In the genomic region with DNA sequence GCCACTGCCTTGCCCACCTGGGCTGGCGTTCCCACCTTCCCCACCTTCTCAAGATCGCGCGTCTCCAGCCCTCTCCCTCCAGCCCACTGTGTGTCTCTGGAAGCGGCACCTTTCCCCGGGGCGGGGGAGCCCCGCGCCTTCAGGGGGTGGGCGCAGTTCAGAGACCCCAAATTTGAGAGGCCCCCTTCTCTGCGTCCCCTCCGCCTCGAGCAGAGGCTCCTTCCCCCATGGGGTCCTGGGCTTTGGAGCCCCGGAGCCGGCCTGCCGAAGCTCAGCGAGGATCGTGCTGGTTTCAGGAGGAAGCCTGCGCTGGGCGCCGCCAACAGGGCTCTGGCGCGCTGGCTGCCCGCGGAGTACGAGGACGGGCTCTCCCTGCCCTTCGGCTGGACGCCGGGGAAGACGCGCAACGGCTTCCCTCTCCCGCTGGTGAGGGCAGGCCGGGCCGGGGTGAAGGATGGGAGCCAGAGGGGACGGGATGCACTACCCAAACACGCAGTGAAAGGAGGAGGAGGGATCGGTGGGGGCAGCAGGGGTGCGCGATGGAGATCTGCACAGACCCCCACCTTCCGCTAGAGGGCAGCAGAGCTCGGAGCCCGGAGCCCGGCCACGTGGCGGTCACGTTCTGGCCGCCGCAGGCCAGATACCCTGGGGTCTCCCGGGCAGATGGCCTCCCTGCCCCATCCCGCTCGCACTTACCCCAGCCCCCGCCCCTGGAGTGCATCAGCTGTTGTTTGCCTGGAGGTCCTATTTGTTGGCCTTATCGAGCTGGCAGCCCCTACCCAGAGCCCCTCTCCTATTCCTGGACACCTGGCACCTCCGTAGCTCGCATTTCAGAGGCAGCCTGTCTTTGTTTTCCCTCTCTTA, we compare ENCODE assay signal across 9 cellular contexts. TPM values are rescaled to one million over a fixed set of nuclear protein-coding genes. Genes with fewer than 3 reads are reported as not detected.
DNase-seq lines count a peak whose midpoint lies in the region; ATAC-seq and TF ChIP-seq lines count a peak whose summit lies in the region.
"Had no signal": no experiment of that assay in that cellular context is flagged by ENCODE, and none has a peak within 500 bp of the region (broad histone marks: within the 10 kb centered on the region; RNA-seq: fewer than 3 reads in every experiment).

No MANE protein-coding gene starts in this region.

- intact Hi-C loops in HCT116 (cut with micrococcal nuclease) (loop anchor here (2.0 kb wide), 1 partner anchor 197 kb away; no protein-coding TSS in a partner anchor), left colon (cut with DNase I, micrococcal nuclease) (no loop called here)

- TF ChIP-seq CTCF in HCT116 (IDR thresholded peaks at IDR 0.05 in 2 of 3, conservative IDR thresholded peaks at IDR 0.05 in 1 of 3; ENCODE audit: borderline replicate concordance in 1 of 3, insufficient read depth in 1 of 3, low read depth in 2 of 3, low read length in 2 of 3) (peak; percentile 68 to 96 (median 92); a peak in 5 of 6 replicates), chondrocyte (IDR thresholded peaks at IDR 0.05) (peak; percentile 100)

- no peaks in the 10 kb centered on the region for H3K9me2 ChIP-seq in HCT116 (ENCODE audit: insufficient read depth)

- peak overlapping the region; percentile 85 for H2AFZ ChIP-seq in HCT116 (ENCODE audit: low read depth, low read length, poor library complexity, severe bottlenecking)

- no peaks in the 10 kb centered on the region; the same call in 1 of the 2 replicates for H3K27me3 ChIP-seq in HCT116 (ENCODE audit: insufficient read depth, low read length)

- no peaks in the 10 kb centered on the region for H3K79me2 ChIP-seq in HCT116 (ENCODE audit: insufficient read depth, low read length)

- TF ChIP-seq RAD21 in HCT116 (IDR thresholded peaks at IDR 0.05; ENCODE audit: low read depth) = peak; percentile 71

- H3K4me1 ChIP-seq in HCT116 (ENCODE audit: control insufficient read depth in 1 of 2, insufficient read depth in 2 of 2, low read length in 2 of 2) = peaks cover 0 to 6% of the 10 kb centered on the region in 2 experiments; a peak in 1 of 4 replicates

- H3K27me3 Mint-ChIP-seq in chondrocyte (ENCODE audit: low read depth) = peaks cover 47% of the 10 kb centered on the region

- DNase-seq in COR-L47 (lab: John Stamatoyannopoulos, UW) (peak; percentile 73), HCT116 (ENCODE audit: low read depth, low spot score) (peak; percentile 35), NCI-H2107 treated with DMSO at 0.1 percent for 48 hours (lab: John Stamatoyannopoulos, UW; ENCODE audit: unreplicated experiment) (peak; percentile 35), chondrocyte (ENCODE audit: low spot score) (peak; percentile 41), left colon (peak; percentile 35 to 63)
- peak; percentile 66 to 73 for DNase-seq in activated CD4-positive, alpha-beta T cell treated with anti-CD3 and anti-CD28 coated beads for 24 hours (ENCODE audit: low read depth in 2 of 2)
- peak; percentile 74 to 79 for DNase-seq in stimulated activated CD4-positive, alpha-beta T cell treated with anti-CD3 and anti-CD28 coated beads, Interleukin-1b, Interleukin-23, amount 100 ng/mL, for 4 hours (ENCODE audit: low read depth in 2 of 2)

- POLR2A ChIA-PET in HCT116 (lab: Charles Lee) = interaction anchor here (1.0 kb wide), 1 partner anchor 13 kb away, joined by 3 read pairs; no protein-coding TSS in a partner anchor

- peak; percentile 94 for ATAC-seq in HCT116
- peak; percentile 88 for ATAC-seq in left colon
- ATAC-seq in HG02884 (IDR thresholded peaks at IDR 0.05; ENCODE audit: unreplicated experiment) = no peak

- no peak overlapping the region for H3K27ac ChIP-seq in HCT116 (ENCODE audit: low read depth, low read length)

- peak overlapping the region; percentile 37 for H3K4me2 ChIP-seq in HCT116 (ENCODE audit: low read length)

- CTCF ChIA-PET in HCT116 (lab: Charles Lee) = interaction anchor here (0.7 to 1.9 kb wide), 12 partner anchors 8 to 197 kb away, joined by 3 to 12 read pairs (median 3); partner anchors contain the start of gene RNF43

- no peaks in the 10 kb centered on the region for H4K20me1 ChIP-seq in HCT116 (ENCODE audit: insufficient read depth)

- RAD21 ChIA-PET in HCT116 (lab: Charles Lee; ENCODE audit: low non-redundant PET in 1 of 2, low total read pairs in 2 of 2, uncharacterized antibody in 2 of 2, unreplicated experiment in 2 of 2) = interaction anchor here in 1 of 2 experiments (0.8 kb wide), 1 partner anchor 50 kb away, joined by 3 read pairs; no protein-coding TSS in a partner anchor

- H3K27ac Mint-ChIP-seq in chondrocyte (ENCODE audit: unreplicated experiment) = no peak overlapping the region

- no peaks in the 10 kb centered on the region for H3K9me3 ChIP-seq in HCT116 (ENCODE audit: control insufficient read depth in 1 of 2, insufficient read depth in 1 of 2, low read depth in 1 of 2, low read length in 2 of 2)

- no peak overlapping the region for H3K4me3 ChIP-seq in HCT116 (replicated peaks in 1 of 2; ENCODE audit: low read depth in 1 of 2, low read length in 2 of 2)

- TF ChIP-seq POLR2A in HCT116 (IDR thresholded peaks at IDR 0.05; ENCODE audit: borderline replicate concordance, extremely low read depth, insufficient read depth, insufficient read length) = no peak

- no peak overlapping the region for H3K9ac ChIP-seq in HCT116 (ENCODE audit: low read length)

- peak overlapping the region; percentile 71 for H3K4me3 Mint-ChIP-seq in chondrocyte (ENCODE audit: unreplicated experiment)

- H3K4me1 Mint-ChIP-seq in chondrocyte (ENCODE audit: low read depth) = peaks cover 4% of the 10 kb centered on the region

- BruUV-seq in HCT116 (replicated peaks; lab: Mats Ljungman, UMichigan) = no TSS peak

- H3K36me3 ChIP-seq in HCT116 (ENCODE audit: control insufficient read depth in 1 of 2, insufficient read depth in 2 of 2, low read length in 2 of 2) = no peaks in the 10 kb centered on the region

- no peaks in the 10 kb centered on the region for H3K36me3 Mint-ChIP-seq in chondrocyte (ENCODE audit: low read depth)

- H3K9me3 Mint-ChIP-seq in chondrocyte (ENCODE audit: low read depth) = no peaks in the 10 kb centered on the region

TF ChIP-seq in HCT116, 20 proteins besides CTCF, POLR2A, EP300 and RAD21:
- peak; percentile 21 for TF ChIP-seq YY1 (IDR thresholded peaks at IDR 0.05; ENCODE audit: extremely low read depth, insufficient replicate concordance, low read depth, low read length)
- TF ChIP-seq CBX3 (IDR thresholded peaks at IDR 0.05; ENCODE audit: low read depth) = peak; percentile 88
- peak; percentile 100 for TF ChIP-seq MAX (IDR thresholded peaks at IDR 0.05)
- TF ChIP-seq ZFX (IDR thresholded peaks at IDR 0.05) = peak; percentile 37; the same call in 1 of the 2 replicates
- TF ChIP-seq CEBPB (IDR thresholded peaks at IDR 0.05; ENCODE audit: low read depth) = no peak
- no peak for TF ChIP-seq EZH2 (IDR thresholded peaks at IDR 0.05)
- peak; percentile 40; the same call in 1 of the 2 replicates for TF ChIP-seq POLR2AphosphoS5 (IDR thresholded peaks at IDR 0.05; ENCODE audit: low read depth, low read length)

RNA-seq across cellular contexts. Expression of gene LPO, which starts 11.1 kb away (rescaled TPM):
- not detected for total RNA-seq in HCT116 (2021; ENCODE audit: unreplicated experiment)
- polyA plus RNA-seq in HCT116 (2012) = 0.03 and 0.12 TPM in 2 replicates
- total RNA-seq in chondrocyte = not detected in 3 replicates
- not detected for total RNA-seq in left colon

RNA-seq across cellular contexts. Expression of gene MKS1, which starts 30.4 kb away (rescaled TPM):
- 29.8 TPM for total RNA-seq in HCT116 (2021; ENCODE audit: unreplicated experiment)
- polyA plus RNA-seq in HCT116 (2012) = 25.2 and 27.6 TPM in 2 replicates
- 11.5 to 16.9 TPM (median 16.2 TPM) in 3 replicates for total RNA-seq in chondrocyte
- 10 to 100 TPM; 12.5 to 15.0 TPM for total RNA-seq in left colon

RNA-seq across cellular contexts. Expression of gene MPO, which starts 31.2 kb away (rescaled TPM):
- total RNA-seq in HCT116 (2021; ENCODE audit: unreplicated experiment) (not detected), chondrocyte (not detected in 3 replicates), left colon (under 1 TPM in 1 of 2 donors, not detected in 1; 0.45 TPM)
- not detected in 2 replicates for polyA plus RNA-seq in HCT116 (2012)

RNA-seq across cellular contexts. Expression of gene EPX, which starts 57.0 kb away (rescaled TPM):
- total RNA-seq in HCT116 (2021; ENCODE audit: unreplicated experiment) (not detected), chondrocyte (not detected in 3 replicates), left colon (not detected)
- polyA plus RNA-seq in HCT116 (2012) = 0.14 and 0.20 TPM in 2 replicates
- polyA plus RNA-seq: adipose tissue had no signal
